ENCODE assay signal across 18 cellular contexts in genomic region chr11:20024172-20024935, GRCh38.
DNase-seq lines count a peak whose midpoint lies in the region; ATAC-seq, FAIRE-seq and TF ChIP-seq lines count a peak whose summit lies in the region.
"Had no signal": no experiment of that assay in that cellular context is flagged by ENCODE, and none has a peak within 500 bp of the region (broad histone marks: within the 10 kb centered on the region; RNA-seq: fewer than 3 reads in every experiment).

No MANE protein-coding gene starts in this region.

- ATAC-seq in A549 (no peak), left lobe of liver (peak; percentile 7), HG03469 (IDR thresholded peaks at IDR 0.05; ENCODE audit: unreplicated experiment) (no peak), HG02970 (IDR thresholded peaks at IDR 0.05; ENCODE audit: low FRiP score, unreplicated experiment) (no peak)
- ATAC-seq: stimulated activated effector memory CD8-positive, alpha-beta T cell treated with anti-CD3 and anti-CD28 coated beads, Interleukin-12 subunit alpha, Interleukin-12 subunit beta, amount 100 ng/mL, for 72 hours had no signal

- FAIRE-seq in A549 (lab: Jason Lieb, UNC) (no peak), urothelium cell line (lab: Jason Lieb, UNC) (no peak), GM19239 (lab: Jason Lieb, UNC) (no peak)
- FAIRE-seq: endometrium had no signal

- H3K36me3 ChIP-seq in ectodermal cell (ENCODE audit: control insufficient read depth, insufficient read depth, low read length), result no peaks in the 10 kb centered on the region
- H3K36me3 ChIP-seq: ascending aorta, HAP-1, neutrophil, sigmoid colon had no signal

- H3K9me3 ChIP-seq in A549 (no peaks in the 10 kb centered on the region), ectodermal cell (ENCODE audit: control insufficient read depth, low read length) (no peaks in the 10 kb centered on the region)
- H3K9me3 ChIP-seq: ascending aorta, HAP-1, neutrophil, sigmoid colon had no signal

- peak overlapping the region; percentile 75 for H3K4me2 ChIP-seq in A549

- no peaks in the 10 kb centered on the region for H3K27me3 ChIP-seq in ectodermal cell (ENCODE audit: control insufficient read depth, insufficient read depth, low read length, poor library complexity, severe bottlenecking)
- H3K27me3 ChIP-seq: ascending aorta, neutrophil, sigmoid colon had no signal

- CTCF ChIA-PET in A549 (lab: Yijun Ruan, JAX), result interaction anchor here (0.6 to 6.8 kb wide), 11 partner anchors 9 to 104 kb away, joined by 3 to 19 read pairs (median 3); no protein-coding TSS in a partner anchor
- CTCF ChIA-PET in RWPE1 (lab: Yijun Ruan, JAX), result interaction anchor here (0.6 to 2.1 kb wide), 4 partner anchors 13 to 108 kb away, joined by 3 to 7 read pairs (median 6); no protein-coding TSS in a partner anchor

- peak overlapping the region; percentile 49 for H3K4me3 ChIP-seq in A549
- H3K4me3 ChIP-seq in ectodermal cell (ENCODE audit: insufficient read depth, low read depth, low read length), result peak overlapping the region; percentile 40
- H3K4me3 ChIP-seq: HAP-1, sigmoid colon had no signal

- DNase-seq in A549 (ENCODE audit: low read depth in 1 of 2, low spot score in 1 of 2) (no peak), RWPE1 (ENCODE audit: low spot score) (no peak), left lobe of liver (ENCODE audit: low spot score) (no peak), urothelium cell line (ENCODE audit: low spot score) (no peak), GM19239 (ENCODE audit: insufficient read length, low spot score) (no peak)
- DNase-seq: activated CD8-positive, alpha-beta memory T cell treated with anti-CD3 and anti-CD28 coated beads for 24 hours; activated effector memory CD4-positive, alpha-beta T cell treated with anti-CD3 and anti-CD28 coated beads, Interleukin-2, amount 50 U/mL, for 16 hours; NCI-H1417 treated with DMSO at 0.1 percent for 48 hours; NCI-H226; sigmoid colon had no signal

- no peak for TF ChIP-seq RAD21 in A549 (conservative IDR thresholded peaks at IDR 0.05 in 1 of 2, IDR thresholded peaks at IDR 0.05 in 1 of 2)

- TF ChIP-seq POLR2A in A549 (IDR thresholded peaks at IDR 0.05; ENCODE audit: low read length), result no peak

- WGBS in A549 (ENCODE audit: missing lambda C conversion rate), result 91% methylated on average over 6 of the region's 6 CpGs
- 56 to 61% methylated on average over 6 of the region's 6 CpGs for WGBS in ectodermal cell, 2 experiments

- TF ChIP-seq CTCF in A549 (IDR thresholded peaks at IDR 0.05), result no peak
- TF ChIP-seq CTCF in RWPE1 (conservative IDR thresholded peaks at IDR 0.05; ENCODE audit: low read depth), result no peak

- H3K4me1 ChIP-seq in A549 (peaks cover 79% of the 10 kb centered on the region), ectodermal cell (ENCODE audit: control insufficient read depth, insufficient read depth, low read length) (peaks cover 54% of the 10 kb centered on the region)

- H3K27ac ChIP-seq in A549, result peak overlapping the region; percentile 91 to 92
- H3K27ac ChIP-seq in RWPE1, result peak overlapping the region; percentile 91
- no peak overlapping the region for H3K27ac ChIP-seq in ectodermal cell (ENCODE audit: insufficient read depth, low read depth, low read length, poor library complexity, severe bottlenecking)
- H3K27ac ChIP-seq: ascending aorta, neutrophil had no signal

- no peak for TF ChIP-seq EP300 in A549 (IDR thresholded peaks at IDR 0.05)

- POLR2A ChIA-PET in A549 (lab: Yijun Ruan, JAX) (no interaction called here), RWPE1 (lab: Yijun Ruan, JAX; ENCODE audit: low non-redundant PET) (no interaction called here)

TF ChIP-seq in A549, 52 proteins besides CTCF, POLR2A, EP300 and RAD21:
- TF ChIP-seq NPAS2 (CRISPR knock-in tag; IDR thresholded peaks at IDR 0.05; ENCODE audit: borderline replicate concordance) (no peak), USF2 (IDR thresholded peaks at IDR 0.05) (no peak), ELK1 (IDR thresholded peaks at IDR 0.05; ENCODE audit: low read depth, low read length) (no peak), CEBPB (IDR thresholded peaks at IDR 0.05) (no peak), CHD2 (IDR thresholded peaks at IDR 0.05; ENCODE audit: low read length, partially characterized antibody) (no peak), ATOH8 (CRISPR knock-in tag; IDR thresholded peaks at IDR 0.05; ENCODE audit: low read depth) (no peak), CBX8 (IDR thresholded peaks at IDR 0.05) (no peak), HES2 (IDR thresholded peaks at IDR 0.05) (no peak), ZNF302 (CRISPR knock-in tag; IDR thresholded peaks at IDR 0.05) (no peak), HDAC2 (IDR thresholded peaks at IDR 0.05) (no peak), E2F6 (IDR thresholded peaks at IDR 0.05; ENCODE audit: borderline replicate concordance, low read depth) (no peak)
